In the genomic region with DNA sequence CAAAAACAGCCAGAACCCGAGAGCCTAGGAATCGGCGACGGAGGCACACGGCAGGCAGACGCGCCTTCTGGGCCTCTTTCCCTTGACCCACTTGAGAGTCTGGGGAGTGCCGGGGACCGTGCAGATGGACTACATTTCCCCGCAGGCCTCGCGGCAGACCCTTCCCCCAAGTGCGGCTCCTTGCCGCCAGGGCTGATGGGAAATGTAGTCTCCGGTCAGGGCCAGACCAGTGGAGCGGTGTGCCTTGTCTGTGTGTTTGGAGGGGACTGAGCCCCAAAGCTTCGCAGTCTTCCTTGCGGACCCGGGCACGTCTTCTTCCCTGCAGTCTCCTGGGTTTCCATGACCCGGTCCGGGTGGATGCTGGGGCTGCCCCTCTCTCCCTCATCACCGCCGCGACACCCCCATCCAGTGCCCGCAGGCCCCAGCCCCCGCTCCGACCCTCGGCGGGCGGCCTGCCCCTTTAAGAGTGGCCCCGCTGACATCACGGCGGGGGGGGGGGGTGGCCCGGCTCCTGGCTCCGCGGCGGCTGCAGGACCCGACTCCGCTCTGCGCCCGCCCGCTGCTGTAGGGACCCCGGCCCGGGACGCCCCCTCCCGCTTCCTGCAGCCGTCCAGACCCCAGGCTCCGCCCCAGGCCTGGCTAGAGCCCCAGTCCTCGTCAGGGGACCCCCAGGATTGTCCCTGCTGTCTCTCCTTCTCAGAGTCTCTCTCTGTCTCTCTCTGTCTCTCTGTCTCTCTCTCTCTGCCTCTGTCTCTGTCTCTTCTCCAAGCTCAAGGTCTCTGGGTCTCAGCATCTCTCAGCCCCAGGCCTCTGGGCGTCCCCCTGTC, we compare ENCODE assay signal across 8 cellular contexts. TPM values are rescaled to one million over a fixed set of nuclear protein-coding genes. Genes with fewer than 3 reads are reported as not detected.
A peak's percentile ranks its signal among the peaks of the same experiment; 100 is the strongest.
DNase-seq lines count a peak whose midpoint lies in the region; ATAC-seq and TF ChIP-seq lines count a peak whose summit lies in the region.

No MANE protein-coding gene starts in this region.

- ATAC-seq in stimulated activated naive CD8-positive, alpha-beta T cell treated with anti-CD3 and anti-CD28 coated beads, Interleukin-15, Interleukin-2, amounts not matched to agents 100 U/mL and 50 U/mL, for 24 hours: peak; percentile 85

- H3K9me3 ChIP-seq in mesodermal cell (ENCODE audit: control insufficient read depth, low read length): no peaks in the 10 kb centered on the region

- TF ChIP-seq CTCF in HFFc6 (IDR thresholded peaks at IDR 0.05) (no peak), choroid plexus epithelial cell (conservative IDR thresholded peaks at IDR 0.05; ENCODE audit: low read depth, low read length) (no peak)

- peaks cover 55% of the 10 kb centered on the region for H3K27me3 Mint-ChIP-seq in HFFc6 (ENCODE audit: insufficient read depth)

- no peak overlapping the region for H3K4me3 ChIP-seq in choroid plexus epithelial cell (ENCODE audit: low read depth, low read length)
- peak overlapping the region; percentile 68 for H3K4me3 ChIP-seq in mesodermal cell (ENCODE audit: extremely low read depth, insufficient read depth, low read length, poor library complexity, severe bottlenecking)

- H3K36me3 Mint-ChIP-seq in HFFc6 (ENCODE audit: low read depth): no peaks in the 10 kb centered on the region

- peak overlapping the region; percentile 41 for H3K27ac ChIP-seq in mesodermal cell (ENCODE audit: low read depth, low read length, severe bottlenecking)

- H3K36me3 ChIP-seq in mesodermal cell (ENCODE audit: control insufficient read depth, insufficient read depth, low read length): peaks cover 8% of the 10 kb centered on the region

- peak; percentile 56 for DNase-seq in AG08395 (ENCODE audit: low spot score)
- DNase-seq in HFFc6: peak; percentile 10
- DNase-seq in activated CD4-positive, alpha-beta T cell treated with anti-CD3 and anti-CD28 coated beads for 48 hours: peak; percentile 76
- peak; percentile 47 for DNase-seq in choroid plexus epithelial cell (ENCODE audit: low read depth)
- peak; percentile 58 for DNase-seq in stimulated activated naive CD8-positive, alpha-beta T cell treated with anti-CD3 and anti-CD28 coated beads, Interleukin-15, Interleukin-2, amounts not matched to agents 100 U/mL and 50 U/mL, for 24 hours
- DNase-seq in GDM1 (lab: John Stamatoyannopoulos, UW): no peak
- no peak for DNase-seq in NCI-H2029 treated with DMSO at 0.1 percent for 48 hours (lab: John Stamatoyannopoulos, UW)

- no peaks in the 10 kb centered on the region for H3K4me1 ChIP-seq in mesodermal cell (ENCODE audit: control insufficient read depth, insufficient read depth, low read length, poor library complexity, severe bottlenecking)

- H3K9me3 Mint-ChIP-seq in HFFc6: no peaks in the 10 kb centered on the region

- 0 to 2% methylated on average over 18 to 38 of the region's 51 CpGs for WGBS in mesodermal cell (ENCODE audit: insufficient coverage in 2 of 2), 2 experiments

- H3K4me3 Mint-ChIP-seq in HFFc6: peak overlapping the region; percentile 88

- peaks cover 26% of the 10 kb centered on the region for H3K4me1 Mint-ChIP-seq in HFFc6 (ENCODE audit: low read depth)

- H3K27ac Mint-ChIP-seq in HFFc6: no peak overlapping the region; the same call in 1 of the 2 replicates

RNA-seq across cellular contexts. Expression of a gene that starts 0.8 kb away (rescaled TPM):
- total RNA-seq in HFFc6 (2021; fragmentation: NEBNext Ultra II Directional; extraction: Animal tissue kit (Norgen Biotek cat#: 25700)): 1 to 10 TPM in 1 of 6 experiments, under 1 TPM in 5; 0.38 to 1.2 (median 0.70) TPM
- 60.5 TPM for polyA plus RNA-seq in mesodermal cell (2013, experiment 1 of 2)
- polyA plus RNA-seq in mesodermal cell (2013, experiment 2 of 2): 35.9 TPM

RNA-seq across cellular contexts. Expression of a gene that starts 26.3 kb away (rescaled TPM):
- under 1 TPM in 2 of 6 experiments, not detected in 4; 0.23 to 0.28 TPM for total RNA-seq in HFFc6 (2021; fragmentation: NEBNext Ultra II Directional; extraction: Animal tissue kit (Norgen Biotek cat#: 25700))
- polyA plus RNA-seq in mesodermal cell (2013, experiment 1 of 2): 1.5 TPM
- polyA plus RNA-seq in mesodermal cell (2013, experiment 2 of 2): 0.71 TPM

RNA-seq across cellular contexts. Expression of a gene that starts 40.6 kb away (rescaled TPM):
- 100 to 1,000 TPM; 304 to 350 (median 316) TPM for total RNA-seq in HFFc6 (2021; fragmentation: NEBNext Ultra II Directional; extraction: Animal tissue kit (Norgen Biotek cat#: 25700))
- 78.4 TPM for polyA plus RNA-seq in mesodermal cell (2013, experiment 1 of 2)
- polyA plus RNA-seq in mesodermal cell (2013, experiment 2 of 2): 65.5 TPM

RNA-seq across cellular contexts. Expression of a gene that starts 54.4 kb away (rescaled TPM):
- under 1 TPM; 0.09 to 0.48 (median 0.26) TPM for total RNA-seq in HFFc6 (2021; fragmentation: NEBNext Ultra II Directional; extraction: Animal tissue kit (Norgen Biotek cat#: 25700))
- 4.6 TPM for polyA plus RNA-seq in mesodermal cell (2013, experiment 1 of 2)
- polyA plus RNA-seq in mesodermal cell (2013, experiment 2 of 2): 3.3 TPM

Comparison
In these comparisons a context has a peak if more than half of its experiments do, and no peak if none do; other contexts are left out.
1. DNase-seq: peak in AG08395 (single experiment), HFFc6 (single experiment), activated CD4-positive, alpha-beta T cell treated with anti-CD3 and anti-CD28 coated beads for 48 hours (single experiment), choroid plexus epithelial cell (single experiment) and stimulated activated naive CD8-positive, alpha-beta T cell treated with anti-CD3 and anti-CD28 coated beads, Interleukin-15, Interleukin-2, amounts not matched to agents 100 U/mL and 50 U/mL, for 24 hours (single experiment); none in GDM1 (single experiment) and NCI-H2029 treated with DMSO at 0.1 percent for 48 hours (single experiment).